In the genomic region with DNA sequence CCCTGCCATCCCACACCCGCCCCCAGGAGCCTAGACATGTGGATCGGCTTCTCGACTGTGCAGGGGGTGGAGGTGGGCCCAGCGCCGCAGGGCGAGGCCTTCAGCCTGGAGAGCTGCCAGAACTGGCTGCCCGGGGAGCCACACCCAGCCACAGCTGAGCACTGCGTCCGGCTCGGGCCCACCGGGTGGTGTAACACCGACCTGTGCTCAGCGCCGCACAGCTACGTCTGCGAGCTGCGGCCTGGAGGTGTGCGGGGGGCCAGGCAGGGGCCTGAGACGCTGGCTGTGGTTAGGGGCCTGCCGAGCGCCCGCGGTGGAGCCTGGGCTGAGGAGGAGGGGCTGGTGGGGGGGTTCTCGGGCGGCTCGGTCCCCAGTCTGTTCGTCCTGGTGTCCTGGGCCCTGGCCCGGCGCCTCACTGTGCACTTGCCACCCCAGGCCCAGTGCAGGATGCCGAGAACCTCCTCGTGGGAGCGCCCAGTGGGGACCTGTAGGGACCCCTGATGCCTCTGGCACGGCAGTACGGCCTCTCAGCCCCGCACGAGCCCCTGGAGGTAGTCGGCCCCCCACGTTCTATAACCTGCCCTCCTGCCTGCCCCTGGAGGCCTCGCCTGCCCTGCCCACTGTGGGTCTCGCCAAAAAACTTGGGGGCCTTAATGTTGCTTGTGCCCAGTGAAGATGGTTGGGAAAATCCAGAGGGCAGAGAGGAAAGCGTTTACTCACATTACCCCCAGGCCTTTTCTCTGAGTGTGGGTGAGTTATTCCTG, we compare ENCODE assay signal across 8 cellular contexts. TPM values are rescaled to one million over a fixed set of nuclear protein-coding genes. Genes with fewer than 3 reads are reported as not detected.
DNase-seq lines count a peak whose midpoint lies in the region; ATAC-seq and TF ChIP-seq lines count a peak whose summit lies in the region.
"Not testable (repeated sequence)": the region's sequence is repeated elsewhere in the genome, so short reads cannot be mapped to it uniquely, and the experiment has no call there.

No MANE protein-coding gene starts in this region.

- H3K4me3 Mint-ChIP-seq in CD14-positive monocyte; activated T-cell treated with anti-CD3 and anti-CD28 coated beads, Interleukin-2, amount 50 U/mL, for 24 hours; glutamatergic neuron (ENCODE audit: unreplicated experiment); mesothelial cell of epicardium: not testable (repeated sequence)

- 57 to 79% (median 61%) methylated on average over 18 to 31 of the region's 41 CpGs for WGBS in psoas muscle, 3 donors
- 56 to 94% (median 80%) methylated on average over 7 to 32 of the region's 41 CpGs for WGBS in stomach, 5 donors

- H3K9me3 Mint-ChIP-seq in CD14-positive monocyte; activated T-cell treated with anti-CD3 and anti-CD28 coated beads, Interleukin-2, amount 50 U/mL, for 24 hours; glutamatergic neuron (ENCODE audit: unreplicated experiment); mesothelial cell of epicardium: not testable (repeated sequence)

- H3K27ac ChIP-seq in psoas muscle, stomach: not testable (repeated sequence)

- intact Hi-C loops in CD14-positive monocyte (cut with micrococcal nuclease); left colon (cut with DNase I, micrococcal nuclease); psoas muscle (cut with DNase I); stomach (cut with DNase I; ENCODE audit: low total_unique reads): not testable (repeated sequence)

- ATAC-seq in left colon, psoas muscle: not testable (repeated sequence)

- not testable (repeated sequence) for TF ChIP-seq EP300 in stomach (IDR thresholded peaks at IDR 0.05)

- H3K27me3 Mint-ChIP-seq in CD14-positive monocyte (ENCODE audit: low read depth in 3 of 3); activated T-cell treated with anti-CD3 and anti-CD28 coated beads, Interleukin-2, amount 50 U/mL, for 24 hours; glutamatergic neuron (ENCODE audit: unreplicated experiment); mesothelial cell of epicardium (ENCODE audit: low read depth): not testable (repeated sequence)

- H3K4me3 ChIP-seq in psoas muscle, stomach: not testable (repeated sequence)

- H3K4me1 Mint-ChIP-seq in CD14-positive monocyte; activated T-cell treated with anti-CD3 and anti-CD28 coated beads, Interleukin-2, amount 50 U/mL, for 24 hours (ENCODE audit: low read depth); glutamatergic neuron (ENCODE audit: low read depth, unreplicated experiment); mesothelial cell of epicardium: not testable (repeated sequence)

- not testable (repeated sequence) for H3K27ac Mint-ChIP-seq in CD14-positive monocyte; activated T-cell treated with anti-CD3 and anti-CD28 coated beads, Interleukin-2, amount 50 U/mL, for 24 hours; glutamatergic neuron (ENCODE audit: unreplicated experiment); mesothelial cell of epicardium

- H3K9me3 ChIP-seq in psoas muscle, stomach: not testable (repeated sequence)

- not testable (repeated sequence) for TF ChIP-seq CTCF in CD14-positive monocyte (IDR thresholded peaks at IDR 0.05); glutamatergic neuron (IDR thresholded peaks at IDR 0.05; ENCODE audit: partially characterized antibody, unreplicated experiment); mesothelial cell of epicardium (IDR thresholded peaks at IDR 0.05; ENCODE audit: unreplicated experiment); psoas muscle (IDR thresholded peaks at IDR 0.05); stomach (IDR thresholded peaks at IDR 0.05)

- not testable (repeated sequence) for H3K27me3 ChIP-seq in psoas muscle (ENCODE audit: insufficient read depth in 3 of 3, low read length in 2 of 3); stomach

- H3K36me3 ChIP-seq in psoas muscle (ENCODE audit: insufficient read depth in 1 of 2, low read depth in 1 of 2); stomach: not testable (repeated sequence)

- H3K4me1 ChIP-seq in psoas muscle, result not testable (repeated sequence)
- H3K4me1 ChIP-seq in stomach, result peaks cover 0 to 11% (median 0%) of the 10 kb centered on the region in 4 donors

- DNase-seq in CD14-positive monocyte (ENCODE audit: low spot score), result peak; percentile 35
- peak; percentile 3 for DNase-seq in activated T-cell treated with anti-CD3 and anti-CD28 coated beads, Interleukin-2, amount 50 U/mL, for 24 hours
- peak; percentile 14 for DNase-seq in glutamatergic neuron
- peak; percentile 51 to 65 for DNase-seq in left colon
- DNase-seq in mesothelial cell of epicardium (ENCODE audit: low spot score in 2 of 2, unreplicated experiment in 2 of 2), result peak; percentile 13 to 37
- DNase-seq in psoas muscle, result peak; percentile 40 to 79
- DNase-seq in stomach, result peak; percentile 52
- DNase-seq in ureter (ENCODE audit: low spot score), result peak; percentile 54

- H3K36me3 Mint-ChIP-seq in CD14-positive monocyte; activated T-cell treated with anti-CD3 and anti-CD28 coated beads, Interleukin-2, amount 50 U/mL, for 24 hours (ENCODE audit: low read depth); glutamatergic neuron (ENCODE audit: unreplicated experiment); mesothelial cell of epicardium: not testable (repeated sequence)

- TF ChIP-seq POLR2A in stomach (IDR thresholded peaks at IDR 0.05), result not testable (repeated sequence)

RNA-seq across cellular contexts. Expression of a gene that starts 17.2 kb away (rescaled TPM):
- polyA plus RNA-seq in CD14-positive monocyte, result not detected
- 216 TPM for total RNA-seq in glutamatergic neuron (ENCODE audit: unreplicated experiment)
- 10 to 100 TPM; 54.7 to 73.6 TPM for total RNA-seq in left colon
- 261 to 262 TPM (median 262 TPM) in 3 replicates for total RNA-seq in mesothelial cell of epicardium
- 10 to 100 TPM; 35.9 to 58.5 (median 50.6) TPM for total RNA-seq in psoas muscle
- polyA plus RNA-seq in psoas muscle, result 10 to 100 TPM; 34.0 to 55.4 (median 37.2) TPM
- 100 to 1,000 TPM in 2 of 5 donors, 10 to 100 TPM in 3; 64.5 to 182 (median 78.8) TPM for total RNA-seq in stomach
- polyA plus RNA-seq in stomach, result 100 to 1,000 TPM in 1 of 3 donors, 10 to 100 TPM in 2; 33.9 to 114 (median 43.1) TPM
- 158 TPM for total RNA-seq in ureter

RNA-seq across cellular contexts. Expression of a gene that starts 54.8 kb away (rescaled TPM):
- 10 to 100 TPM; 22.3 to 36.0 TPM for polyA plus RNA-seq in CD14-positive monocyte
- total RNA-seq in glutamatergic neuron (ENCODE audit: unreplicated experiment), result 81.3 TPM
- 100 to 1,000 TPM; 203 to 244 TPM for total RNA-seq in left colon
- 108 to 115 TPM (median 111 TPM) in 3 replicates for total RNA-seq in mesothelial cell of epicardium
- total RNA-seq in psoas muscle, result 10 to 100 TPM; 52.3 to 82.5 (median 59.3) TPM
- 10 to 100 TPM; 22.1 to 45.5 (median 24.8) TPM for polyA plus RNA-seq in psoas muscle
- 100 to 1,000 TPM in 2 of 5 donors, 10 to 100 TPM in 3; 70.6 to 126 (median 97.5) TPM for total RNA-seq in stomach
- polyA plus RNA-seq in stomach, result 10 to 100 TPM; 35.1 to 62.8 (median 53.0) TPM
- 133 TPM for total RNA-seq in ureter

Comparison
In these comparisons a context has a peak if more than half of its experiments do, and no peak if none do; other contexts are left out.
1. DNase-seq: peak in every context shown above with its lines; median percentile 60 in psoas muscle; 58 in left colon; 54 in ureter; 52 in stomach; 35 in CD14-positive monocyte; 25 in mesothelial cell of epicardium; 14 in glutamatergic neuron; 3 in activated T-cell treated with anti-CD3 and anti-CD28 coated beads, Interleukin-2, amount 50 U/mL, for 24 hours.